Comparison of ENCODE assay signal across 1 cellular context in the genomic region with DNA sequence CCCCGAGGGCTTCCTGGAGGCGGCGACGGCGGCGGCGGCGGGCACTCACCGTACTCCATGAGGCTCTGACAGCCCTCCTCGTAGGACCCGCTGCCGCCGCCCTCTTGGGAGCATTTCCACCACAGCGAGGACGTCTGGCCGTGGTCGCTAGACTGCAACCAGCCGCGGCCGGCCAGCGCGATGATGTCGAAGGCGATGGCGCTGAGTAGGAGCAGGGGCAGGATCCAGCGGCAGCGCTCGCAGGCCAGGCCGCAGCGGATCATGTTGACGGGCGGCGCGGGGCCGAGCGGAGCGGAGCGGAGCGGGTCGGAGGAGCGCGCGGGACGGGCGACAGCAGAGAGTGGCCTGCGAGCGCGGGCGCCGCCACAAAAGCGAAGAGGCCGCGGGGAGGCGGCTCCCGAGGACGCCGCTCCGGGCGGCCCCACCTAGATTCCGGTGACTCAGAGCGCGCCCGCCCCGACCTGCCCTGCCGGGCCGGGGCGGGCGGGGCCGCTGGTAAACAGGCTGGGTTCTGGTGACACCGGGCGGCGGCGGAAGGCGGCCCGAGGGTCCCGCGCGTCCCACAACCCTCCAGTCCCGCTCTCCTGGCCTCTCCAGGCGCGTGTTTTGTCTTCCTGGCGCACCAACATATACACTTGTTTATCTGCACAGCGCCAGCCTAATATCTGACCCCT.
TF ChIP-seq lines count a peak whose summit lies in the region.

A gene (minus strand): TSS at position 342 of the 674 bp plus-strand sequence. CDS start 79 bp downstream, at position 263.

TF ChIP-seq in HepG2, 621 proteins besides CTCF, POLR2A, EP300 and RAD21 (continued from another document and continues in another):
- TF ChIP-seq, protein P1, sequence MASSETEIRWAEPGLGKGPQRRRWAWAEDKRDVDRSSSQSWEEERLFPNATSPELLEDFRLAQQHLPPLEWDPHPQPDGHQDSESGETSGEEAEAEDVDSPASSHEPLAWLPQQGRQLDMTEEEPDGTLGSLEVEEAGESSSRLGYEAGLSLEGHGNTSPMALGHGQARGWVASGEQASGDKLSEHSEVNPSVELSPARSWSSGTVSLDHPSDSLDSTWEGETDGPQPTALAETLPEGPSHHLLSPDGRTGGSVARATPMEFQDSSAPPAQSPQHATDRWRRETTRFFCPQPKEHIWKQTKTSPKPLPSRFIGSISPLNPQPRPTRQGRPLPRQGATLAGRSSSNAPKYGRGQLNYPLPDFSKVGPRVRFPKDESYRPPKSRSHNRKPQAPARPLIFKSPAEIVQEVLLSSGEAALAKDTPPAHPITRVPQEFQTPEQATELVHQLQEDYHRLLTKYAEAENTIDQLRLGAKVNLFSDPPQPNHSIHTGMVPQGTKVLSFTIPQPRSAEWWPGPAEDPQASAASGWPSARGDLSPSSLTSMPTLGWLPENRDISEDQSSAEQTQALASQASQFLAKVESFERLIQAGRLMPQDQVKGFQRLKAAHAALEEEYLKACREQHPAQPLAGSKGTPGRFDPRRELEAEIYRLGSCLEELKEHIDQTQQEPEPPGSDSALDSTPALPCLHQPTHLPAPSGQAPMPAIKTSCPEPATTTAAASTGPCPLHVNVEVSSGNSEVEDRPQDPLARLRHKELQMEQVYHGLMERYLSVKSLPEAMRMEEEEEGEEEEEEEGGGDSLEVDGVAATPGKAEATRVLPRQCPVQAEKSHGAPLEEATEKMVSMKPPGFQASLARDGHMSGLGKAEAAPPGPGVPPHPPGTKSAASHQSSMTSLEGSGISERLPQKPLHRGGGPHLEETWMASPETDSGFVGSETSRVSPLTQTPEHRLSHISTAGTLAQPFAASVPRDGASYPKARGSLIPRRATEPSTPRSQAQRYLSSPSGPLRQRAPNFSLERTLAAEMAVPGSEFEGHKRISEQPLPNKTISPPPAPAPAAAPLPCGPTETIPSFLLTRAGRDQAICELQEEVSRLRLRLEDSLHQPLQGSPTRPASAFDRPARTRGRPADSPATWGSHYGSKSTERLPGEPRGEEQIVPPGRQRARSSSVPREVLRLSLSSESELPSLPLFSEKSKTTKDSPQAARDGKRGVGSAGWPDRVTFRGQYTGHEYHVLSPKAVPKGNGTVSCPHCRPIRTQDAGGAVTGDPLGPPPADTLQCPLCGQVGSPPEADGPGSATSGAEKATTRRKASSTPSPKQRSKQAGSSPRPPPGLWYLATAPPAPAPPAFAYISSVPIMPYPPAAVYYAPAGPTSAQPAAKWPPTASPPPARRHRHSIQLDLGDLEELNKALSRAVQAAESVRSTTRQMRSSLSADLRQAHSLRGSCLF (CRISPR knock-in tag; IDR thresholded peaks at IDR 0.05; ENCODE audit: borderline replicate concordance): peak; percentile 81; the same call in 1 of the 2 replicates
- TF ChIP-seq ZNF263 (CRISPR knock-in tag; IDR thresholded peaks at IDR 0.05) (peak; percentile 76; the same call in 1 of the 2 replicates), ZNF24 (IDR thresholded peaks at IDR 0.05) (no peak), NFYB (CRISPR knock-in tag; IDR thresholded peaks at IDR 0.05) (no peak), BHLHE40 (IDR thresholded peaks at IDR 0.05; ENCODE audit: low read length) (no peak), ZFP1 (CRISPR knock-in tag; IDR thresholded peaks at IDR 0.05) (no peak), NFKB2 (CRISPR knock-in tag; IDR thresholded peaks at IDR 0.05; ENCODE audit: borderline replicate concordance) (no peak; the same call in 1 of the 2 replicates), IKZF1 (IDR thresholded peaks at IDR 0.05) (no peak), ZNF577 (CRISPR knock-in tag; IDR thresholded peaks at IDR 0.05; ENCODE audit: borderline replicate concordance, low read depth) (no peak), ZFX (CRISPR knock-in tag; IDR thresholded peaks at IDR 0.05; ENCODE audit: low read depth) (peak; percentile 99)
- TF ChIP-seq, protein P2, sequence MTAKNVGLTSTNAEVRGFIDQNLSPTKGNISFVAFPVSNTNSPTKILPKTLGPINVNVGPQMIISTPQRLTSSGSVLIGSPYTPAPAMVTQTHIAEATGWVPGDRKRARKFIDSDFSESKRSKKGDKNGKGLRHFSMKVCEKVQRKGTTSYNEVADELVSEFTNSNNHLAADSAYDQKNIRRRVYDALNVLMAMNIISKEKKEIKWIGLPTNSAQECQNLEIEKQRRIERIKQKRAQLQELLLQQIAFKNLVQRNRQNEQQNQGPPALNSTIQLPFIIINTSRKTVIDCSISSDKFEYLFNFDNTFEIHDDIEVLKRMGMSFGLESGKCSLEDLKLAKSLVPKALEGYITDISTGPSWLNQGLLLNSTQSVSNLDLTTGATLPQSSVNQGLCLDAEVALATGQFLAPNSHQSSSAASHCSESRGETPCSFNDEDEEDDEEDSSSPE (CRISPR knock-in tag; IDR thresholded peaks at IDR 0.05): peak; percentile 43; the same call in 1 of the 2 replicates
- TF ChIP-seq, protein P3, sequence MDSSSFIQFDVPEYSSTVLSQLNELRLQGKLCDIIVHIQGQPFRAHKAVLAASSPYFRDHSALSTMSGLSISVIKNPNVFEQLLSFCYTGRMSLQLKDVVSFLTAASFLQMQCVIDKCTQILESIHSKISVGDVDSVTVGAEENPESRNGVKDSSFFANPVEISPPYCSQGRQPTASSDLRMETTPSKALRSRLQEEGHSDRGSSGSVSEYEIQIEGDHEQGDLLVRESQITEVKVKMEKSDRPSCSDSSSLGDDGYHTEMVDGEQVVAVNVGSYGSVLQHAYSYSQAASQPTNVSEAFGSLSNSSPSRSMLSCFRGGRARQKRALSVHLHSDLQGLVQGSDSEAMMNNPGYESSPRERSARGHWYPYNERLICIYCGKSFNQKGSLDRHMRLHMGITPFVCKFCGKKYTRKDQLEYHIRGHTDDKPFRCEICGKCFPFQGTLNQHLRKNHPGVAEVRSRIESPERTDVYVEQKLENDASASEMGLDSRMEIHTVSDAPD (CRISPR knock-in tag; IDR thresholded peaks at IDR 0.05): no peak
- TF ChIP-seq, protein P4, sequence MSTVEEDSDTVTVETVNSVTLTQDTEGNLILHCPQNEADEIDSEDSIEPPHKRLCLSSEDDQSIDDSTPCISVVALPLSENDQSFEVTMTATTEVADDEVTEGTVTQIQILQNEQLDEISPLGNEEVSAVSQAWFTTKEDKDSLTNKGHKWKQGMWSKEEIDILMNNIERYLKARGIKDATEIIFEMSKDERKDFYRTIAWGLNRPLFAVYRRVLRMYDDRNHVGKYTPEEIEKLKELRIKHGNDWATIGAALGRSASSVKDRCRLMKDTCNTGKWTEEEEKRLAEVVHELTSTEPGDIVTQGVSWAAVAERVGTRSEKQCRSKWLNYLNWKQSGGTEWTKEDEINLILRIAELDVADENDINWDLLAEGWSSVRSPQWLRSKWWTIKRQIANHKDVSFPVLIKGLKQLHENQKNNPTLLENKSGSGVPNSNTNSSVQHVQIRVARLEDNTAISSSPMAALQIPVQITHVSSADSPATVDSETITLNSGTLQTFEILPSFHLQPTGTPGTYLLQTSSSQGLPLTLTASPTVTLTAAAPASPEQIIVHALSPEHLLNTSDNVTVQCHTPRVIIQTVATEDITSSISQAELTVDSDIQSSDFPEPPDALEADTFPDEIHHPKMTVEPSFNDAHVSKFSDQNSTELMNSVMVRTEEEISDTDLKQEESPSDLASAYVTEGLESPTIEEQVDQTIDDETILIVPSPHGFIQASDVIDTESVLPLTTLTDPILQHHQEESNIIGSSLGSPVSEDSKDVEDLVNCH (CRISPR knock-in tag; IDR thresholded peaks at IDR 0.05): peak; percentile 85; the same call in 1 of the 2 replicates
- TF ChIP-seq, protein P5, sequence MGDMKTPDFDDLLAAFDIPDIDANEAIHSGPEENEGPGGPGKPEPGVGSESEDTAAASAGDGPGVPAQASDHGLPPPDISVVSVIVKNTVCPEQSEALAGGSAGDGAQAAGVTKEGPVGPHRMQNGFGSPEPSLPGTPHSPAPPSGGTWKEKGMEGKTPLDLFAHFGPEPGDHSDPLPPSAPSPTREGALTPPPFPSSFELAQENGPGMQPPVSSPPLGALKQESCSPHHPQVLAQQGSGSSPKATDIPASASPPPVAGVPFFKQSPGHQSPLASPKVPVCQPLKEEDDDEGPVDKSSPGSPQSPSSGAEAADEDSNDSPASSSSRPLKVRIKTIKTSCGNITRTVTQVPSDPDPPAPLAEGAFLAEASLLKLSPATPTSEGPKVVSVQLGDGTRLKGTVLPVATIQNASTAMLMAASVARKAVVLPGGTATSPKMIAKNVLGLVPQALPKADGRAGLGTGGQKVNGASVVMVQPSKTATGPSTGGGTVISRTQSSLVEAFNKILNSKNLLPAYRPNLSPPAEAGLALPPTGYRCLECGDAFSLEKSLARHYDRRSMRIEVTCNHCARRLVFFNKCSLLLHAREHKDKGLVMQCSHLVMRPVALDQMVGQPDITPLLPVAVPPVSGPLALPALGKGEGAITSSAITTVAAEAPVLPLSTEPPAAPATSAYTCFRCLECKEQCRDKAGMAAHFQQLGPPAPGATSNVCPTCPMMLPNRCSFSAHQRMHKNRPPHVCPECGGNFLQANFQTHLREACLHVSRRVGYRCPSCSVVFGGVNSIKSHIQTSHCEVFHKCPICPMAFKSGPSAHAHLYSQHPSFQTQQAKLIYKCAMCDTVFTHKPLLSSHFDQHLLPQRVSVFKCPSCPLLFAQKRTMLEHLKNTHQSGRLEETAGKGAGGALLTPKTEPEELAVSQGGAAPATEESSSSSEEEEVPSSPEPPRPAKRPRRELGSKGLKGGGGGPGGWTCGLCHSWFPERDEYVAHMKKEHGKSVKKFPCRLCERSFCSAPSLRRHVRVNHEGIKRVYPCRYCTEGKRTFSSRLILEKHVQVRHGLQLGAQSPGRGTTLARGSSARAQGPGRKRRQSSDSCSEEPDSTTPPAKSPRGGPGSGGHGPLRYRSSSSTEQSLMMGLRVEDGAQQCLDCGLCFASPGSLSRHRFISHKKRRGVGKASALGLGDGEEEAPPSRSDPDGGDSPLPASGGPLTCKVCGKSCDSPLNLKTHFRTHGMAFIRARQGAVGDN (CRISPR knock-in tag; IDR thresholded peaks at IDR 0.05): peak; percentile 92
- TF ChIP-seq, protein P6, sequence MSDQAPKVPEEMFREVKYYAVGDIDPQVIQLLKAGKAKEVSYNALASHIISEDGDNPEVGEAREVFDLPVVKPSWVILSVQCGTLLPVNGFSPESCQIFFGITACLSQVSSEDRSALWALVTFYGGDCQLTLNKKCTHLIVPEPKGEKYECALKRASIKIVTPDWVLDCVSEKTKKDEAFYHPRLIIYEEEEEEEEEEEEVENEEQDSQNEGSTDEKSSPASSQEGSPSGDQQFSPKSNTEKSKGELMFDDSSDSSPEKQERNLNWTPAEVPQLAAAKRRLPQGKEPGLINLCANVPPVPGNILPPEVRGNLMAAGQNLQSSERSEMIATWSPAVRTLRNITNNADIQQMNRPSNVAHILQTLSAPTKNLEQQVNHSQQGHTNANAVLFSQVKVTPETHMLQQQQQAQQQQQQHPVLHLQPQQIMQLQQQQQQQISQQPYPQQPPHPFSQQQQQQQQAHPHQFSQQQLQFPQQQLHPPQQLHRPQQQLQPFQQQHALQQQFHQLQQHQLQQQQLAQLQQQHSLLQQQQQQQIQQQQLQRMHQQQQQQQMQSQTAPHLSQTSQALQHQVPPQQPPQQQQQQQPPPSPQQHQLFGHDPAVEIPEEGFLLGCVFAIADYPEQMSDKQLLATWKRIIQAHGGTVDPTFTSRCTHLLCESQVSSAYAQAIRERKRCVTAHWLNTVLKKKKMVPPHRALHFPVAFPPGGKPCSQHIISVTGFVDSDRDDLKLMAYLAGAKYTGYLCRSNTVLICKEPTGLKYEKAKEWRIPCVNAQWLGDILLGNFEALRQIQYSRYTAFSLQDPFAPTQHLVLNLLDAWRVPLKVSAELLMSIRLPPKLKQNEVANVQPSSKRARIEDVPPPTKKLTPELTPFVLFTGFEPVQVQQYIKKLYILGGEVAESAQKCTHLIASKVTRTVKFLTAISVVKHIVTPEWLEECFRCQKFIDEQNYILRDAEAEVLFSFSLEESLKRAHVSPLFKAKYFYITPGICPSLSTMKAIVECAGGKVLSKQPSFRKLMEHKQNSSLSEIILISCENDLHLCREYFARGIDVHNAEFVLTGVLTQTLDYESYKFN (CRISPR knock-in tag; conservative IDR thresholded peaks at IDR 0.05): no peak
- TF ChIP-seq, protein P7, sequence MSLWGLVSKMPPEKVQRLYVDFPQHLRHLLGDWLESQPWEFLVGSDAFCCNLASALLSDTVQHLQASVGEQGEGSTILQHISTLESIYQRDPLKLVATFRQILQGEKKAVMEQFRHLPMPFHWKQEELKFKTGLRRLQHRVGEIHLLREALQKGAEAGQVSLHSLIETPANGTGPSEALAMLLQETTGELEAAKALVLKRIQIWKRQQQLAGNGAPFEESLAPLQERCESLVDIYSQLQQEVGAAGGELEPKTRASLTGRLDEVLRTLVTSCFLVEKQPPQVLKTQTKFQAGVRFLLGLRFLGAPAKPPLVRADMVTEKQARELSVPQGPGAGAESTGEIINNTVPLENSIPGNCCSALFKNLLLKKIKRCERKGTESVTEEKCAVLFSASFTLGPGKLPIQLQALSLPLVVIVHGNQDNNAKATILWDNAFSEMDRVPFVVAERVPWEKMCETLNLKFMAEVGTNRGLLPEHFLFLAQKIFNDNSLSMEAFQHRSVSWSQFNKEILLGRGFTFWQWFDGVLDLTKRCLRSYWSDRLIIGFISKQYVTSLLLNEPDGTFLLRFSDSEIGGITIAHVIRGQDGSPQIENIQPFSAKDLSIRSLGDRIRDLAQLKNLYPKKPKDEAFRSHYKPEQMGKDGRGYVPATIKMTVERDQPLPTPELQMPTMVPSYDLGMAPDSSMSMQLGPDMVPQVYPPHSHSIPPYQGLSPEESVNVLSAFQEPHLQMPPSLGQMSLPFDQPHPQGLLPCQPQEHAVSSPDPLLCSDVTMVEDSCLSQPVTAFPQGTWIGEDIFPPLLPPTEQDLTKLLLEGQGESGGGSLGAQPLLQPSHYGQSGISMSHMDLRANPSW (CRISPR knock-in tag; IDR thresholded peaks at IDR 0.05; ENCODE audit: borderline replicate concordance): no peak
- TF ChIP-seq, protein P8, sequence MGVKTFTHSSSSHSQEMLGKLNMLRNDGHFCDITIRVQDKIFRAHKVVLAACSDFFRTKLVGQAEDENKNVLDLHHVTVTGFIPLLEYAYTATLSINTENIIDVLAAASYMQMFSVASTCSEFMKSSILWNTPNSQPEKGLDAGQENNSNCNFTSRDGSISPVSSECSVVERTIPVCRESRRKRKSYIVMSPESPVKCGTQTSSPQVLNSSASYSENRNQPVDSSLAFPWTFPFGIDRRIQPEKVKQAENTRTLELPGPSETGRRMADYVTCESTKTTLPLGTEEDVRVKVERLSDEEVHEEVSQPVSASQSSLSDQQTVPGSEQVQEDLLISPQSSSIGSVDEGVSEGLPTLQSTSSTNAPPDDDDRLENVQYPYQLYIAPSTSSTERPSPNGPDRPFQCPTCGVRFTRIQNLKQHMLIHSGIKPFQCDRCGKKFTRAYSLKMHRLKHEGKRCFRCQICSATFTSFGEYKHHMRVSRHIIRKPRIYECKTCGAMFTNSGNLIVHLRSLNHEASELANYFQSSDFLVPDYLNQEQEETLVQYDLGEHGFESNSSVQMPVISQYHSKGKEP (CRISPR knock-in tag; IDR thresholded peaks at IDR 0.05): no peak
- TF ChIP-seq, protein P9, sequence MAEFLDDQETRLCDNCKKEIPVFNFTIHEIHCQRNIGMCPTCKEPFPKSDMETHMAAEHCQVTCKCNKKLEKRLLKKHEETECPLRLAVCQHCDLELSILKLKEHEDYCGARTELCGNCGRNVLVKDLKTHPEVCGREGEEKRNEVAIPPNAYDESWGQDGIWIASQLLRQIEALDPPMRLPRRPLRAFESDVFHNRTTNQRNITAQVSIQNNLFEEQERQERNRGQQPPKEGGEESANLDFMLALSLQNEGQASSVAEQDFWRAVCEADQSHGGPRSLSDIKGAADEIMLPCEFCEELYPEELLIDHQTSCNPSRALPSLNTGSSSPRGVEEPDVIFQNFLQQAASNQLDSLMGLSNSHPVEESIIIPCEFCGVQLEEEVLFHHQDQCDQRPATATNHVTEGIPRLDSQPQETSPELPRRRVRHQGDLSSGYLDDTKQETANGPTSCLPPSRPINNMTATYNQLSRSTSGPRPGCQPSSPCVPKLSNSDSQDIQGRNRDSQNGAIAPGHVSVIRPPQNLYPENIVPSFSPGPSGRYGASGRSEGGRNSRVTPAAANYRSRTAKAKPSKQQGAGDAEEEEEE (CRISPR knock-in tag; IDR thresholded peaks at IDR 0.05; ENCODE audit: borderline replicate concordance): no peak
